Comparison of ENCODE assay signal across 28 cellular contexts in the genomic region with DNA sequence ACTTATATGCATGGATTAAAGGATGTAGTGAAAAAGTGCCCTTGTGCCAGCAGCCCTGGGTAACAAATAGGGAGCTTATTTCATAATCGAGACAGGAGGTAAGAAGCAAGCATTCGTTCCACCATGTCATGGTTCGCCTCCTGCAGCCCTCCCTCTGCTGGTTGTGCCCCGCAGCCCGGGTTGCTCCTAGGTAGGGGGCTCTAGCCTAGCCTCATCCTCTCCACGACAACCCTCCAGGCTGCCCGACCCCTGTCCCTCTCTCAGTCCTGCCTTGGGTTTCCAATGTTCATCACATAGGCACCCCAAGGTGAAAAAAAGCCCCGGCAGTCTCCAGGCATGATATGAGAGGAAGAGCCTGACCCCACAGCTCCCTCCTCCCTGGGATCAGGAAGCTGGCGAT.
DNase-seq lines count a peak whose midpoint lies in the region; FAIRE-seq and TF ChIP-seq lines count a peak whose summit lies in the region.
"Had no signal": no experiment of that assay in that cellular context is flagged by ENCODE, and none has a peak within 500 bp of the region (broad histone marks: within the 10 kb centered on the region; RNA-seq: fewer than 3 reads in every experiment).

No MANE protein-coding gene starts in this region.

- H2BK5ac ChIP-seq in H1 (ENCODE audit: low read depth, low read length) = no peak overlapping the region

- H2AFZ ChIP-seq in H1 (ENCODE audit: low read length) = no peak overlapping the region

- H3K14ac ChIP-seq in H1 (ENCODE audit: insufficient read length) = no peak overlapping the region

- H4K91ac ChIP-seq in H1 (replicated peaks; ENCODE audit: insufficient read length, low read length) = no peak overlapping the region

- H3K27me3 ChIP-seq in H7 (ENCODE audit: control insufficient read depth, insufficient read depth, low read length) (no peaks in the 10 kb centered on the region), H1 (replicated peaks in 1 of 4; ENCODE audit: control insufficient read depth in 3 of 4, extremely low read depth in 1 of 4, insufficient read depth in 3 of 4, low read length in 3 of 4) (no peaks in the 10 kb centered on the region; a peak in 1 of 7 replicates), esophagus muscularis mucosa (peaks cover 0 to 21% (median 0%) of the 10 kb centered on the region in 4 donors)
- H3K27me3 ChIP-seq: BLaER1 had no signal

- H3K9me3 Mint-ChIP-seq in activated T-helper 2 cell treated with anti-CD3 and anti-CD28 coated beads, Interferon-gamma antibody, Interleukin-2, Interleukin-4, amounts not matched to agents 10 μg/mL and 5 μg/mL and 100 μg/mL, durations not matched to agents 14 hours and 24 hours and 36 hours = peaks cover 5% of the 10 kb centered on the region

- H3K36me3 Mint-ChIP-seq in activated T-helper 2 cell treated with anti-CD3 and anti-CD28 coated beads, Interferon-gamma antibody, Interleukin-2, Interleukin-4, amounts not matched to agents 10 μg/mL and 5 μg/mL and 100 μg/mL, durations not matched to agents 14 hours and 24 hours and 36 hours (ENCODE audit: low read depth) = no peaks in the 10 kb centered on the region
- H3K36me3 Mint-ChIP-seq: CD14-positive monocyte; CD4-positive, alpha-beta memory T cell; CD4-positive, CD25-positive, alpha-beta regulatory T cell; CD8-positive, alpha-beta memory T cell had no signal

- H3K4me3 ChIP-seq in H7 (ENCODE audit: insufficient read depth, low read depth, low read length) = no peak overlapping the region
- H3K4me3 ChIP-seq in H1 (ENCODE audit: extremely low read depth in 1 of 4, insufficient read depth in 2 of 4, low read depth in 3 of 4, low read length in 4 of 4) = no peak overlapping the region
- H3K4me3 ChIP-seq in esophagus muscularis mucosa = no peak overlapping the region
- H3K4me3 ChIP-seq: BLaER1, GM12878 had no signal

- no peak overlapping the region for H3K56ac ChIP-seq in H1 (replicated peaks; ENCODE audit: insufficient read length, low read depth, low read length)

- H3K9me3 ChIP-seq in H1 (ENCODE audit: insufficient read depth in 2 of 2, low read depth in 1 of 2, low read length in 1 of 2) (no peaks in the 10 kb centered on the region), esophagus muscularis mucosa (peaks cover 0 to 8% (median 3%) of the 10 kb centered on the region in 4 donors)
- H3K9me3 ChIP-seq: BE2C had no signal

- no peak overlapping the region for H4K5ac ChIP-seq in H1 (ENCODE audit: insufficient read length, low read depth, low read length)

- H3K9ac ChIP-seq in H1 (replicated peaks in 1 of 4; ENCODE audit: extremely low read depth in 1 of 4, low read depth in 3 of 4, low read length in 3 of 4) = no peak overlapping the region
- H3K9ac ChIP-seq: BLaER1 had no signal

- H3K4ac ChIP-seq in H1 (replicated peaks; ENCODE audit: insufficient read length, low read depth, low read length) = no peak overlapping the region

- peak; percentile 7 to 35 (median 24); a peak in 2 of 4 replicates for TF ChIP-seq CTCF in H1 (IDR thresholded peaks at IDR 0.05; ENCODE audit: control extremely low read depth in 1 of 3, insufficient read depth in 1 of 3, low read depth in 1 of 3, low read length in 3 of 3)
- no peak for TF ChIP-seq CTCF in esophagus muscularis mucosa (IDR thresholded peaks at IDR 0.05)

- H2AK5ac ChIP-seq in H1 (ENCODE audit: low read depth, low read length) = no peak overlapping the region

- H3K4me2 ChIP-seq in H1 (ENCODE audit: insufficient read depth in 1 of 2, low read depth in 2 of 2, low read length in 2 of 2) = no peak overlapping the region
- H3K4me2 ChIP-seq: BLaER1 had no signal

- no peaks in the 10 kb centered on the region for H4K20me1 ChIP-seq in H1 (replicated peaks in 1 of 2; ENCODE audit: control insufficient read depth in 1 of 2, insufficient read depth in 2 of 2, low read length in 2 of 2)
- H4K20me1 ChIP-seq: BLaER1 had no signal

- H2BK120ac ChIP-seq in H1 (replicated peaks; ENCODE audit: low read depth, low read length) = no peak overlapping the region

- intact Hi-C loops in esophagus muscularis mucosa (cut with DNase I) (no loop called here), posterior vena cava (cut with DNase I) (loop anchor here in 1 of 2 donors (10.0 kb wide), 1 partner anchor 1609 kb away; no protein-coding TSS in a partner anchor)
- intact Hi-C loops in activated T-helper 2 cell treated with anti-CD3 and anti-CD28 coated beads, Interferon-gamma antibody, Interleukin-2, Interleukin-4, amounts not matched to agents 10 μg/mL and 5 μg/mL and 100 μg/mL, durations not matched to agents 14 hours and 24 hours and 36 hours (cut with micrococcal nuclease) = no loop called here

- no peak overlapping the region for H3K18ac ChIP-seq in H1 (ENCODE audit: extremely low read depth, low read length)

- 73% methylated on average over 8 of the region's 9 CpGs; no CpG with 5 or more reads in 1 of the 2 experiments for WGBS in H1 (ENCODE audit: extremely low coverage in 1 of 2, insufficient coverage in 1 of 2, insufficient read length in 1 of 2, insufficient replicate concordance in 2 of 2, low coverage in 1 of 2, low lambda C conversion rate in 2 of 2, missing lambda C conversion rate in 1 of 2), 2 experiments
- 69% methylated on average over 8 of the region's 9 CpGs for WGBS in esophagus muscularis mucosa

- H3K27me3 Mint-ChIP-seq in activated T-helper 2 cell treated with anti-CD3 and anti-CD28 coated beads, Interferon-gamma antibody, Interleukin-2, Interleukin-4, amounts not matched to agents 10 μg/mL and 5 μg/mL and 100 μg/mL, durations not matched to agents 14 hours and 24 hours and 36 hours (ENCODE audit: low read depth) = peaks cover 2% of the 10 kb centered on the region

- H3K27ac ChIP-seq in H1 (ENCODE audit: low read depth, low read length) = no peak overlapping the region
- H3K27ac ChIP-seq in esophagus muscularis mucosa (replicated peaks in 1 of 4) = no peak overlapping the region
- H3K27ac ChIP-seq: BLaER1 had no signal

- peak in 1 of 2 experiments; percentile 26; a peak in 1 of 4 replicates for TF ChIP-seq RAD21 in H1 (IDR thresholded peaks at IDR 0.05 in 1 of 2, conservative IDR thresholded peaks at IDR 0.05 in 1 of 2; ENCODE audit: low read depth in 2 of 2, low read length in 2 of 2)

- H2BK20ac ChIP-seq in H1 (ENCODE audit: low read length) = no peak overlapping the region

- H3K4me1 ChIP-seq in H1 (replicated peaks in 1 of 4; ENCODE audit: control insufficient read depth in 3 of 4, insufficient read depth in 4 of 4, low read length in 3 of 4) = peaks cover 0 to 3% (median 0%) of the 10 kb centered on the region in 4 experiments; a peak in 2 of 7 replicates
- H3K4me1 ChIP-seq in esophagus muscularis mucosa = no peaks in the 10 kb centered on the region
- H3K4me1 ChIP-seq: BE2C had no signal

- no peak for TF ChIP-seq EP300 in H1 (IDR thresholded peaks at IDR 0.05; ENCODE audit: borderline replicate concordance in 1 of 2, low read depth in 2 of 2, low read length in 2 of 2)
- no peak for TF ChIP-seq EP300 in esophagus muscularis mucosa (IDR thresholded peaks at IDR 0.05)

- POLR2A ChIA-PET in H1 (lab: Charles Lee; ENCODE audit: partially characterized antibody) = no interaction called here

- no peak overlapping the region for H3K23ac ChIP-seq in H1 (ENCODE audit: insufficient read length)

- H3K27ac Mint-ChIP-seq in activated T-helper 2 cell treated with anti-CD3 and anti-CD28 coated beads, Interferon-gamma antibody, Interleukin-2, Interleukin-4, amounts not matched to agents 10 μg/mL and 5 μg/mL and 100 μg/mL, durations not matched to agents 14 hours and 24 hours and 36 hours = no peak overlapping the region
- H3K27ac Mint-ChIP-seq: CD14-positive monocyte; CD4-positive, alpha-beta memory T cell; CD4-positive, CD25-positive, alpha-beta regulatory T cell; CD8-positive, alpha-beta memory T cell had no signal

- no peaks in the 10 kb centered on the region; the same call in 1 of the 2 replicates for H3K23me2 ChIP-seq in H1 (ENCODE audit: low read depth, low read length)

- H2BK15ac ChIP-seq in H1 (ENCODE audit: low read length) = no peak overlapping the region

- no peak for TF ChIP-seq POLR2A in H1 (IDR thresholded peaks at IDR 0.05; ENCODE audit: control extremely low read depth in 1 of 2, low read depth in 2 of 2, low read length in 2 of 2)
- TF ChIP-seq POLR2A in esophagus muscularis mucosa (IDR thresholded peaks at IDR 0.05; ENCODE audit: low read depth) = no peak

- CTCF ChIA-PET in H1 (lab: Charles Lee; ENCODE audit: partially characterized antibody) = interaction anchor here (1.1 to 1.4 kb wide), 3 partner anchors 15 to 524 kb away, joined by 3 to 5 read pairs (median 3); no protein-coding TSS in a partner anchor

- peaks cover 18% of the 10 kb centered on the region for H3K4me1 Mint-ChIP-seq in activated T-helper 2 cell treated with anti-CD3 and anti-CD28 coated beads, Interferon-gamma antibody, Interleukin-2, Interleukin-4, amounts not matched to agents 10 μg/mL and 5 μg/mL and 100 μg/mL, durations not matched to agents 14 hours and 24 hours and 36 hours (ENCODE audit: low read depth)

- no peaks in the 10 kb centered on the region for H3K79me1 ChIP-seq in H1 (ENCODE audit: low read depth, low read length)

- no peaks in the 10 kb centered on the region for H3K79me2 ChIP-seq in H1 (ENCODE audit: control insufficient read depth in 1 of 2, insufficient read depth in 2 of 2, low read length in 2 of 2)

- H3K4me3 Mint-ChIP-seq in activated T-helper 2 cell treated with anti-CD3 and anti-CD28 coated beads, Interferon-gamma antibody, Interleukin-2, Interleukin-4, amounts not matched to agents 10 μg/mL and 5 μg/mL and 100 μg/mL, durations not matched to agents 14 hours and 24 hours and 36 hours (ENCODE audit: low read depth) = no peak overlapping the region
- H3K4me3 Mint-ChIP-seq: CD14-positive monocyte; CD4-positive, alpha-beta memory T cell; CD4-positive, CD25-positive, alpha-beta regulatory T cell; CD8-positive, alpha-beta memory T cell had no signal

- no peaks in the 10 kb centered on the region for H3K36me3 ChIP-seq in H7 (replicated peaks; ENCODE audit: control insufficient read depth, insufficient read depth, low read length)
- no peaks in the 10 kb centered on the region for H3K36me3 ChIP-seq in H1 (ENCODE audit: control insufficient read depth in 2 of 4, insufficient read depth in 4 of 4, low read length in 3 of 4)
- H3K36me3 ChIP-seq in esophagus muscularis mucosa = no peaks in the 10 kb centered on the region
- H3K36me3 ChIP-seq: BE2C, BLaER1 had no signal

- no peak for FAIRE-seq in H1 (lab: Jason Lieb, UNC)
- FAIRE-seq: A204.1, GM12878, GM12892, GM18507 had no signal

- DNase-seq in H7 = peak; percentile 32
- DNase-seq in H1 (ENCODE audit: low read depth in 1 of 2, low spot score in 2 of 2) = no peak
- DNase-seq in esophagus muscularis mucosa (ENCODE audit: extremely low spot score) = peak; percentile 85
- DNase-seq in activated T-helper 2 cell treated with anti-CD3 and anti-CD28 coated beads, Interferon-gamma antibody, Interleukin-2, Interleukin-4, amounts not matched to agents 10 μg/mL and 5 μg/mL and 100 μg/mL, durations not matched to agents 14 hours and 24 hours and 36 hours (ENCODE audit: low spot score) = no peak
- DNase-seq in posterior vena cava (ENCODE audit: low spot score) = no peak
- no peak for DNase-seq in foreskin melanocyte
- no peak for DNase-seq in NCI-H524 treated with DMSO at 0.1 percent for 48 hours (lab: John Stamatoyannopoulos, UW)
- DNase-seq: 8988T; ACHN; BE2C; C1 segment of cervical spinal cord; CD4-positive, alpha-beta memory T cell; CD4-positive, CD25-positive, alpha-beta regulatory T cell; CD8-positive, alpha-beta memory T cell; COR-L47; DMS 273 treated with DMSO at 0.1 percent for 48 hours; DMS153; DMS53; DMS79; DND-41; EL; GDM1 had no signal

- no peak overlapping the region for H4K8ac ChIP-seq in H1 (ENCODE audit: extremely low read depth, insufficient read depth, low read length)

- no peak overlapping the region for H2BK12ac ChIP-seq in H1 (ENCODE audit: low read depth, low read length)

Comparison
In these comparisons a context has a peak if more than half of its experiments do, and no peak if none do; other contexts are left out.
1. DNase-seq: peak in H7 (single experiment) and esophagus muscularis mucosa (single experiment); none in H1 (0 of 2), activated T-helper 2 cell treated with anti-CD3 and anti-CD28 coated beads, Interferon-gamma antibody, Interleukin-2, Interleukin-4, amounts not matched to agents 10 μg/mL and 5 μg/mL and 100 μg/mL, durations not matched to agents 14 hours and 24 hours and 36 hours (single experiment), posterior vena cava (single experiment), foreskin melanocyte (single experiment) and NCI-H524 treated with DMSO at 0.1 percent for 48 hours (single experiment).
2. CTCF ChIP-seq: peak in H1 (3 of 3); none in esophagus muscularis mucosa (0 of 3).